In genomic region chr22:20548806-20549205, GRCh38 we compare ENCODE assay signal across 10 cellular contexts. TPM values are rescaled to one million over a fixed set of nuclear protein-coding genes. Genes with fewer than 3 reads are reported as not detected.
DNase-seq lines count a peak whose midpoint lies in the region; ATAC-seq and TF ChIP-seq lines count a peak whose summit lies in the region.
"Had no signal": no experiment of that assay in that cellular context is flagged by ENCODE, and none has a peak within 500 bp of the region (broad histone marks: within the 10 kb centered on the region; RNA-seq: fewer than 3 reads in every experiment).

No MANE protein-coding gene starts in this region.

- CTCF ChIA-PET in naive thymus-derived CD4-positive, alpha-beta T cell (lab: Charles Lee): interaction anchor here (0.6 to 16.7 kb wide), 6 partner anchors 8 to 85 kb away, joined by 3 to 229 read pairs (median 4); no protein-coding TSS in a partner anchor

- H3K9me3 ChIP-seq in naive thymus-derived CD4-positive, alpha-beta T cell (ENCODE audit: control insufficient read depth in 2 of 3, low read length in 3 of 3): no peaks in the 10 kb centered on the region
- no peaks in the 10 kb centered on the region for H3K9me3 ChIP-seq in upper lobe of right lung

- peaks cover 69 to 91% of the 10 kb centered on the region in 2 donors for H3K4me1 ChIP-seq in naive thymus-derived CD4-positive, alpha-beta T cell (ENCODE audit: control insufficient read depth in 2 of 2, insufficient read depth in 2 of 2, low read length in 2 of 2)
- H3K4me1 ChIP-seq in upper lobe of right lung: peaks cover 48% of the 10 kb centered on the region

- H3K27ac ChIP-seq in naive thymus-derived CD4-positive, alpha-beta T cell (ENCODE audit: low read depth, low read length): peak overlapping the region; percentile 69
- peak overlapping the region; percentile 86 for H3K27ac ChIP-seq in upper lobe of right lung

- H3K4me3 Mint-ChIP-seq in activated naive CD4-positive, alpha-beta T cell treated with anti-CD3 and anti-CD28 coated beads, Interleukin-2, amount 50 U/mL, for 24 hours: peak overlapping the region; percentile 84
- peak overlapping the region; percentile 81 for H3K4me3 Mint-ChIP-seq in activated naive CD8-positive, alpha-beta T cell treated with anti-CD3 and anti-CD28 coated beads for 36 hours
- peak overlapping the region; percentile 67 to 91 (median 86) for H3K4me3 Mint-ChIP-seq in naive thymus-derived CD4-positive, alpha-beta T cell

- no peak for TF ChIP-seq CTCF in upper lobe of right lung (IDR thresholded peaks at IDR 0.05)

- H3K36me3 Mint-ChIP-seq in activated naive CD4-positive, alpha-beta T cell treated with anti-CD3 and anti-CD28 coated beads, Interleukin-2, amount 50 U/mL, for 24 hours: peaks cover 12% of the 10 kb centered on the region
- peaks cover 48% of the 10 kb centered on the region for H3K36me3 Mint-ChIP-seq in activated naive CD8-positive, alpha-beta T cell treated with anti-CD3 and anti-CD28 coated beads for 36 hours
- H3K36me3 Mint-ChIP-seq in naive thymus-derived CD4-positive, alpha-beta T cell: peaks cover 3 to 40% (median 18%) of the 10 kb centered on the region in 5 donors

- H3K27ac Mint-ChIP-seq in activated naive CD4-positive, alpha-beta T cell treated with anti-CD3 and anti-CD28 coated beads, Interleukin-2, amount 50 U/mL, for 24 hours: peak overlapping the region; percentile 92
- peak overlapping the region; percentile 99 for H3K27ac Mint-ChIP-seq in activated naive CD8-positive, alpha-beta T cell treated with anti-CD3 and anti-CD28 coated beads for 36 hours
- H3K27ac Mint-ChIP-seq in naive thymus-derived CD4-positive, alpha-beta T cell: peak overlapping the region; percentile 93 to 100 (median 98)

- H3K27me3 ChIP-seq in naive thymus-derived CD4-positive, alpha-beta T cell (ENCODE audit: control insufficient read depth in 2 of 2, insufficient read depth in 2 of 2, low read length in 2 of 2): no peaks in the 10 kb centered on the region
- H3K27me3 ChIP-seq in upper lobe of right lung: no peaks in the 10 kb centered on the region

- H3K27me3 Mint-ChIP-seq in activated naive CD4-positive, alpha-beta T cell treated with anti-CD3 and anti-CD28 coated beads, Interleukin-2, amount 50 U/mL, for 24 hours: no peaks in the 10 kb centered on the region
- H3K27me3 Mint-ChIP-seq in activated naive CD8-positive, alpha-beta T cell treated with anti-CD3 and anti-CD28 coated beads for 36 hours: no peaks in the 10 kb centered on the region
- no peaks in the 10 kb centered on the region for H3K27me3 Mint-ChIP-seq in naive thymus-derived CD4-positive, alpha-beta T cell

- H3K4me3 ChIP-seq in naive thymus-derived CD4-positive, alpha-beta T cell (ENCODE audit: low read length): no peak overlapping the region
- H3K4me3 ChIP-seq in upper lobe of right lung: no peak overlapping the region

- intact Hi-C loops in naive thymus-derived CD4-positive, alpha-beta T cell (cut with micrococcal nuclease): loop anchor here (1.0 to 2.0 kb wide), 5 partner anchors 8 to 42 kb away; partner anchors contain the start of gene MED15 (in 1 of the 2)
- intact Hi-C loops in upper lobe of right lung (cut with DNase I): no loop called here

- POLR2A ChIA-PET in naive thymus-derived CD4-positive, alpha-beta T cell (lab: Charles Lee): interaction anchor here (0.6 to 25.8 kb wide), 10 partner anchors 14 to 154 kb away, joined by 3 to 738 read pairs (median 6); partner anchors contain the start of gene MED15

- H3K36me3 ChIP-seq in naive thymus-derived CD4-positive, alpha-beta T cell (ENCODE audit: control insufficient read depth in 2 of 3, insufficient read depth in 3 of 3, low read length in 3 of 3): peaks cover 0 to 25% (median 0%) of the 10 kb centered on the region in 3 experiments
- peaks cover 27% of the 10 kb centered on the region for H3K36me3 ChIP-seq in upper lobe of right lung

- H3K9me3 Mint-ChIP-seq in activated naive CD4-positive, alpha-beta T cell treated with anti-CD3 and anti-CD28 coated beads, Interleukin-2, amount 50 U/mL, for 24 hours: no peaks in the 10 kb centered on the region
- no peaks in the 10 kb centered on the region for H3K9me3 Mint-ChIP-seq in activated naive CD8-positive, alpha-beta T cell treated with anti-CD3 and anti-CD28 coated beads for 36 hours
- H3K9me3 Mint-ChIP-seq in naive thymus-derived CD4-positive, alpha-beta T cell: peaks cover 0 to 2% (median 0%) of the 10 kb centered on the region in 11 donors

- DNase-seq in activated naive CD4-positive, alpha-beta T cell treated with Interleukin-2 at 50 U/mL for 16 hours: no peak
- no peak for DNase-seq in activated naive CD8-positive, alpha-beta T cell treated with anti-CD3 and anti-CD28 coated beads for 36 hours
- no peak for DNase-seq in naive thymus-derived CD4-positive, alpha-beta T cell
- DNase-seq in upper lobe of right lung (no peak), RPMI8226 (no peak), 8988T (no peak), occipital lobe (lab: John Stamatoyannopoulos, UW) (no peak)
- DNase-seq: NCI-H187 treated with DMSO at 0.1 percent for 48 hours; NK-92 treated with Interleukin-12 subunit alpha and Interleukin-12 subunit beta, amount 100 ng/mL, for 24 hours had no signal

- ATAC-seq in naive thymus-derived CD4-positive, alpha-beta T cell: no peak
- ATAC-seq in upper lobe of right lung: no peak

- peaks cover 81% of the 10 kb centered on the region for H3K4me1 Mint-ChIP-seq in activated naive CD4-positive, alpha-beta T cell treated with anti-CD3 and anti-CD28 coated beads, Interleukin-2, amount 50 U/mL, for 24 hours
- H3K4me1 Mint-ChIP-seq in activated naive CD8-positive, alpha-beta T cell treated with anti-CD3 and anti-CD28 coated beads for 36 hours: peaks cover 80% of the 10 kb centered on the region
- H3K4me1 Mint-ChIP-seq in naive thymus-derived CD4-positive, alpha-beta T cell: peaks cover 43 to 93% (median 85%) of the 10 kb centered on the region in 7 donors

RNA-seq across cellular contexts. Expression of gene MED15, which starts 41.4 kb away (rescaled TPM):
- 10 to 100 TPM; 91.1 to 91.8 TPM for total RNA-seq in activated naive CD8-positive, alpha-beta T cell treated with anti-CD3 and anti-CD28 coated beads for 36 hours
- 100 to 1,000 TPM; 169 to 235 (median 201) TPM for total RNA-seq in naive thymus-derived CD4-positive, alpha-beta T cell
- polyA plus RNA-seq in naive thymus-derived CD4-positive, alpha-beta T cell: 10 to 100 TPM; 24.3 to 76.6 TPM
- total RNA-seq in upper lobe of right lung (96.9 TPM), occipital lobe (11.9 TPM)

RNA-seq across cellular contexts. Expression of gene KLHL22, which starts 53.2 kb away (rescaled TPM):
- 10 to 100 TPM; 11.2 to 12.3 TPM for total RNA-seq in activated naive CD8-positive, alpha-beta T cell treated with anti-CD3 and anti-CD28 coated beads for 36 hours
- total RNA-seq in naive thymus-derived CD4-positive, alpha-beta T cell: 10 to 100 TPM; 31.1 to 71.3 (median 42.0) TPM
- polyA plus RNA-seq in naive thymus-derived CD4-positive, alpha-beta T cell: 10 to 100 TPM; 20.6 to 26.2 TPM
- total RNA-seq in upper lobe of right lung (23.3 TPM), occipital lobe (43.7 TPM)
